In genomic region chr3:62188547-62189375, GRCh38 we compare ENCODE assay signal across 8 cellular contexts.
DNase-seq lines count a peak whose midpoint lies in the region; ATAC-seq, FAIRE-seq and TF ChIP-seq lines count a peak whose summit lies in the region.

No MANE protein-coding gene starts in this region.

- 3 to 6% methylated on average over 18 of the region's 18 CpGs for WGBS in pancreas, 2 donors
- 5 to 12% methylated on average over 7 to 18 of the region's 18 CpGs for WGBS in transverse colon (ENCODE audit: low coverage in 1 of 2), 2 donors

- H2AFZ ChIP-seq in Karpas-422 (ENCODE audit: low read length), result no peak overlapping the region

- POLR2A ChIA-PET in RWPE1 (lab: Yijun Ruan, JAX; ENCODE audit: low non-redundant PET), result no interaction called here

- H3K9me2 ChIP-seq in Karpas-422 (replicated peaks; ENCODE audit: insufficient read depth, low read length), result no peaks in the 10 kb centered on the region

- no peak for TF ChIP-seq EP300 in transverse colon (IDR thresholded peaks at IDR 0.05; ENCODE audit: low read depth)

- no peak for TF ChIP-seq POLR2A in transverse colon (IDR thresholded peaks at IDR 0.05)

- intact Hi-C loops in pancreas (cut with DNase I), result loop anchor here in 1 of 3 donors (10.0 kb wide), 1 partner anchor 624 kb away; the partner anchor contains the start of gene PTPRG
- intact Hi-C loops in transverse colon (cut with DNase I; ENCODE audit: low total_unique reads), result loop anchor here (5.0 kb wide), 1 partner anchor 321 kb away; no protein-coding TSS in a partner anchor

- no peaks in the 10 kb centered on the region for H3K79me2 ChIP-seq in Karpas-422 (ENCODE audit: low read length)

- H3K4me1 ChIP-seq in Karpas-422 (ENCODE audit: low read length) (no peaks in the 10 kb centered on the region), pancreas (no peaks in the 10 kb centered on the region), transverse colon (no peaks in the 10 kb centered on the region)

- TF ChIP-seq CTCF in RWPE1 (conservative IDR thresholded peaks at IDR 0.05; ENCODE audit: low read depth) (peak; percentile 78), foreskin fibroblast (IDR thresholded peaks at IDR 0.05; ENCODE audit: low read depth, low read length) (peak; percentile 77), pancreas (IDR thresholded peaks at IDR 0.05) (peak; percentile 59 to 83 (median 76)), transverse colon (IDR thresholded peaks at IDR 0.05) (peak; percentile 79 to 84 (median 81))

- H3K9ac ChIP-seq in Karpas-422 (ENCODE audit: low read length), result no peak overlapping the region

- no peak overlapping the region for H3K4me2 ChIP-seq in Karpas-422 (ENCODE audit: low read depth, low read length, poor library complexity, severe bottlenecking)

- DNase-seq in DMS 273 treated with DMSO at 0.1 percent for 48 hours (lab: John Stamatoyannopoulos, UW), result peak; percentile 32
- peak; percentile 87 for DNase-seq in Karpas-422
- peak; percentile 61 for DNase-seq in RWPE1 (ENCODE audit: low spot score)
- DNase-seq in activated T-helper 9 cell treated with anti-CD3 and anti-CD28 coated beads, Interleukin-2, amount 50 U/mL, for 16 hours (ENCODE audit: low read depth), result peak; percentile 21
- peak; percentile 69 to 90 for DNase-seq in foreskin fibroblast
- DNase-seq in pancreas, result peak; percentile 30 to 79 (median 68)
- DNase-seq in transverse colon, result peak; percentile 76

- ATAC-seq in GM21576 (IDR thresholded peaks at IDR 0.05; ENCODE audit: unreplicated experiment), result peak; percentile 76
- ATAC-seq in pancreas, result peak; percentile 80 to 91 (median 89)

- CTCF ChIA-PET in RWPE1 (lab: Yijun Ruan, JAX), result interaction anchor here (0.6 to 1.9 kb wide), 4 partner anchors 103 to 506 kb away, joined by 3 to 11 read pairs (median 3); no protein-coding TSS in a partner anchor

- no peaks in the 10 kb centered on the region for H4K20me1 ChIP-seq in Karpas-422 (ENCODE audit: insufficient read depth, low read depth, low read length)

- H3K27me3 ChIP-seq in Karpas-422 (ENCODE audit: low read length) (no peaks in the 10 kb centered on the region), pancreas (no peaks in the 10 kb centered on the region), transverse colon (no peaks in the 10 kb centered on the region)

- H3K9me3 ChIP-seq in Karpas-422 (ENCODE audit: low read length) (no peaks in the 10 kb centered on the region), pancreas (no peaks in the 10 kb centered on the region), transverse colon (no peaks in the 10 kb centered on the region)

- in situ Hi-C loops in transverse colon (cut with MboI; ENCODE audit: low pct_ligation_motif_present in 1 of 4, low pct_unique_long_range_greater_than_20kb in 1 of 4, low sequenced_read_pairs in 3 of 4), result loop anchor here (10.0 to 25.0 kb wide), 4 partner anchors 324 to 626 kb away; partner anchors contain the start of gene PTPRG (in 4 of the 4)

- H3K27ac ChIP-seq in Karpas-422 (ENCODE audit: low read length) (no peak overlapping the region), RWPE1 (no peak overlapping the region), pancreas (no peak overlapping the region), transverse colon (no peak overlapping the region)

- H3K36me3 ChIP-seq in Karpas-422 (ENCODE audit: insufficient read depth, low read length), result no peaks in the 10 kb centered on the region
- no peaks in the 10 kb centered on the region for H3K36me3 ChIP-seq in pancreas
- H3K36me3 ChIP-seq in transverse colon, result no peaks in the 10 kb centered on the region

- peak; percentile 37 for FAIRE-seq in pancreas (lab: Jason Lieb, UNC)

- H3K4me3 ChIP-seq in Karpas-422 (ENCODE audit: low read length) (no peak overlapping the region), foreskin fibroblast (ENCODE audit: low read depth in 1 of 2, low read length in 2 of 2) (no peak overlapping the region), pancreas (no peak overlapping the region), transverse colon (no peak overlapping the region)

Comparison
In these comparisons a context has a peak if more than half of its experiments do, and no peak if none do; other contexts are left out.
1. DNase-seq: peak in every context shown above with its lines; median percentile 87 in Karpas-422; 80 in foreskin fibroblast; 76 in transverse colon; 68 in pancreas; 61 in RWPE1; 32 in DMS 273 treated with DMSO at 0.1 percent for 48 hours; 21 in activated T-helper 9 cell treated with anti-CD3 and anti-CD28 coated beads, Interleukin-2, amount 50 U/mL, for 16 hours.